1 cellular context compared by ENCODE assay signal in genomic region chr7:138932870-138933269, GRCh38.
A peak's percentile ranks its signal among the peaks of the same experiment; 100 is the strongest.
TF ChIP-seq lines count a peak whose summit lies in the region.

No MANE protein-coding gene starts in this region.

TF ChIP-seq in K562, 482 proteins besides CTCF, POLR2A, EP300 and RAD21:
- TF ChIP-seq BHLHE40 (IDR thresholded peaks at IDR 0.05; ENCODE audit: low read length) (0 out of 2 replicates have a peak, but pooled peaks have one; percentile 26), GMEB1 (CRISPR knock-in tag; IDR thresholded peaks at IDR 0.05) (no peak)
